ENCODE assay signal across 12 cellular contexts in genomic region chr10:86900955-86901354, GRCh38.
A peak's percentile ranks its signal among the peaks of the same experiment; 100 is the strongest.
DNase-seq lines count a peak whose midpoint lies in the region; ATAC-seq and TF ChIP-seq lines count a peak whose summit lies in the region.
"Had no signal": no experiment of that assay in that cellular context is flagged by ENCODE, and none has a peak within 500 bp of the region (broad histone marks: within the 10 kb centered on the region; RNA-seq: fewer than 3 reads in every experiment).

No MANE protein-coding gene starts in this region.

- H3K4me1 ChIP-seq in tibial artery: peaks cover 0 to 42% (median 18%) of the 10 kb centered on the region in 4 donors
- H3K4me1 ChIP-seq: SJCRH30 had no signal

- H3K36me3 ChIP-seq in tibial artery: peaks cover 12 to 36% (median 20%) of the 10 kb centered on the region in 3 donors

- H3K4me3 ChIP-seq in fibroblast of pulmonary artery (replicated peaks; ENCODE audit: low read depth, low read length) (no peak overlapping the region), tibial artery (no peak overlapping the region)
- H3K4me3 ChIP-seq: K562, SJCRH30 had no signal

- H3K27me3 ChIP-seq in tibial artery: no peaks in the 10 kb centered on the region
- H3K27me3 ChIP-seq: SJCRH30 had no signal

- TF ChIP-seq CTCF in VCaP (conservative IDR thresholded peaks at IDR 0.05) (no peak), fibroblast of pulmonary artery (IDR thresholded peaks at IDR 0.05; ENCODE audit: low read length, missing control alignments) (no peak), tibial artery (IDR thresholded peaks at IDR 0.05) (no peak)

- ATAC-seq in HG02759 (IDR thresholded peaks at IDR 0.05; ENCODE audit: unreplicated experiment): no peak
- ATAC-seq: K562 had no signal

- intact Hi-C loops in tibial artery (cut with DNase I; ENCODE audit: low total_unique reads): loop anchor here (2.0 kb wide), 1 partner anchor 190 kb away; no protein-coding TSS in a partner anchor

- H3K27ac ChIP-seq in VCaP (peak overlapping the region; percentile 49), tibial artery (peak overlapping the region; percentile 50 to 52)
- H3K27ac ChIP-seq: SJCRH30 had no signal

- H3K9me3 ChIP-seq in tibial artery: no peaks in the 10 kb centered on the region
- H3K9me3 ChIP-seq: SJCRH30 had no signal

- DNase-seq in fibroblast of pulmonary artery (ENCODE audit: low read depth) (peak; percentile 94), midbrain (lab: John Stamatoyannopoulos, UW) (peak; percentile 59), tibial artery (peak; percentile 60 to 85), EL (no peak), HuH-7.5 (ENCODE audit: low spot score) (no peak), RKO (ENCODE audit: low spot score) (no peak)
- DNase-seq: activated CD4-positive, alpha-beta T cell treated with anti-CD3 and anti-CD28 coated beads, Interleukin-2, amount 10 ng/mL, durations not matched to agents 24 days and 14 days; SJCRH30; stimulated activated CD4-positive, alpha-beta T cell treated with anti-CD3 and anti-CD28 coated beads, Interleukin-2, amount 100 ng/mL, for 48 hours had no signal

Comparison
In these comparisons a context has a peak if more than half of its experiments do, and no peak if none do; other contexts are left out.
1. DNase-seq: peak in fibroblast of pulmonary artery (single experiment), midbrain (single experiment) and tibial artery (2 of 2); none in EL (single experiment), HuH-7.5 (single experiment) and RKO (single experiment).